ENCODE assay signal across 15 cellular contexts in genomic region chr5:38023353-38023752, GRCh38.
DNase-seq lines count a peak whose midpoint lies in the region; ATAC-seq, FAIRE-seq and TF ChIP-seq lines count a peak whose summit lies in the region.
"Had no signal": no experiment of that assay in that cellular context is flagged by ENCODE, and none has a peak within 500 bp of the region (broad histone marks: within the 10 kb centered on the region; RNA-seq: fewer than 3 reads in every experiment).

No MANE protein-coding gene starts in this region.

- RAD21 ChIA-PET in HCT116 (lab: Charles Lee; ENCODE audit: low non-redundant PET in 1 of 2, low total read pairs in 2 of 2, uncharacterized antibody in 2 of 2, unreplicated experiment in 2 of 2): no interaction called here

- POLR2A ChIA-PET in HCT116 (lab: Charles Lee): no interaction called here

- no peak for TF ChIP-seq POLR2A in HCT116 (IDR thresholded peaks at IDR 0.05; ENCODE audit: borderline replicate concordance, extremely low read depth, insufficient read depth, insufficient read length)

- intact Hi-C loops in HCT116 (cut with micrococcal nuclease): no loop called here

- peak overlapping the region; percentile 20; the same call in 1 of the 2 replicates for H3K4me2 ChIP-seq in HCT116 (ENCODE audit: low read length)

- no peaks in the 10 kb centered on the region for H3K36me3 Mint-ChIP-seq in activated T-cell treated with anti-CD3 and anti-CD28 coated beads, Interleukin-2, amount 50 U/mL, for 24 hours (ENCODE audit: low read depth)
- H3K36me3 Mint-ChIP-seq: CD4-positive, alpha-beta memory T cell had no signal

- no peaks in the 10 kb centered on the region for H3K9me3 ChIP-seq in HCT116 (ENCODE audit: control insufficient read depth in 1 of 2, insufficient read depth in 1 of 2, low read depth in 1 of 2, low read length in 2 of 2)

- no peaks in the 10 kb centered on the region for H3K36me3 ChIP-seq in HCT116 (ENCODE audit: control insufficient read depth in 1 of 2, insufficient read depth in 2 of 2, low read length in 2 of 2)

- no peak overlapping the region for H2AFZ ChIP-seq in HCT116 (ENCODE audit: low read depth, low read length, poor library complexity, severe bottlenecking)

- H3K27ac Mint-ChIP-seq in activated T-cell treated with anti-CD3 and anti-CD28 coated beads, Interleukin-2, amount 50 U/mL, for 24 hours: no peak overlapping the region
- H3K27ac Mint-ChIP-seq: CD4-positive, alpha-beta memory T cell; H9; IgD-negative memory B cell had no signal

- H3K27me3 ChIP-seq in HCT116 (ENCODE audit: insufficient read depth, low read length): peaks cover 44% of the 10 kb centered on the region

- H3K4me1 ChIP-seq in HCT116 (ENCODE audit: control insufficient read depth in 1 of 2, insufficient read depth in 2 of 2, low read length in 2 of 2): no peaks in the 10 kb centered on the region; a peak in 1 of 4 replicates

- peak; percentile 61 for FAIRE-seq in urothelium cell line (lab: Jason Lieb, UNC)
- FAIRE-seq: D721Med, GM12878 had no signal

- no peaks in the 10 kb centered on the region for H3K9me2 ChIP-seq in HCT116 (ENCODE audit: insufficient read depth)

- no peaks in the 10 kb centered on the region for H4K20me1 ChIP-seq in HCT116 (ENCODE audit: insufficient read depth)

- no peaks in the 10 kb centered on the region for H3K9me3 Mint-ChIP-seq in activated T-cell treated with anti-CD3 and anti-CD28 coated beads, Interleukin-2, amount 50 U/mL, for 24 hours
- H3K9me3 Mint-ChIP-seq: H9, IgD-negative memory B cell had no signal

- ATAC-seq in HCT116 (no peak), GM19455 (IDR thresholded peaks at IDR 0.05; ENCODE audit: unreplicated experiment) (no peak)
- ATAC-seq: GM12878 had no signal

- no TSS peak for BruUV-seq in HCT116 (replicated peaks; lab: Mats Ljungman, UMichigan)

- no peak overlapping the region for H3K9ac ChIP-seq in HCT116 (ENCODE audit: low read length)

- no peak for TF ChIP-seq RAD21 in HCT116 (IDR thresholded peaks at IDR 0.05; ENCODE audit: low read depth)

- H3K4me3 Mint-ChIP-seq in activated T-cell treated with anti-CD3 and anti-CD28 coated beads, Interleukin-2, amount 50 U/mL, for 24 hours: no peak overlapping the region
- H3K4me3 Mint-ChIP-seq: CD4-positive, alpha-beta memory T cell; H9; IgD-negative memory B cell had no signal

- no peak overlapping the region for H3K27ac ChIP-seq in HCT116 (ENCODE audit: low read depth, low read length)
- H3K27ac ChIP-seq: C4-2B had no signal

- peak; percentile 10 for DNase-seq in NCI-H1092 treated with DMSO at 0.1 percent for 48 hours (lab: John Stamatoyannopoulos, UW)
- no peak for DNase-seq in NCI-H1092 (lab: John Stamatoyannopoulos, UW)
- no peak for DNase-seq in HCT116 (ENCODE audit: low read depth, low spot score)
- DNase-seq in NCI-H510A treated with DMSO at 0.1 percent for 48 hours (lab: John Stamatoyannopoulos, UW): peak; percentile 70
- no peak for DNase-seq in urothelium cell line (ENCODE audit: low spot score)
- DNase-seq in activated T-cell treated with anti-CD3 and anti-CD28 coated beads, Interleukin-2, amount 50 U/mL, for 24 hours: no peak
- DNase-seq: CD4-positive, alpha-beta memory T cell; DMS153; GOT3; H9 had no signal

- CTCF ChIA-PET in HCT116 (lab: Charles Lee): interaction anchor here (1.0 kb wide), 1 partner anchor 169 kb away, joined by 3 read pairs; no protein-coding TSS in a partner anchor

- H3K4me3 ChIP-seq in HCT116 (replicated peaks in 1 of 2; ENCODE audit: low read depth in 1 of 2, low read length in 2 of 2): no peak overlapping the region
- H3K4me3 ChIP-seq: GM12878 had no signal

- H3K79me2 ChIP-seq in HCT116 (ENCODE audit: insufficient read depth, low read length): no peaks in the 10 kb centered on the region

- no peak for TF ChIP-seq CTCF in HCT116 (IDR thresholded peaks at IDR 0.05 in 2 of 3, conservative IDR thresholded peaks at IDR 0.05 in 1 of 3; ENCODE audit: borderline replicate concordance in 1 of 3, insufficient read depth in 1 of 3, low read depth in 2 of 3, low read length in 2 of 3)

- H3K4me1 Mint-ChIP-seq in activated T-cell treated with anti-CD3 and anti-CD28 coated beads, Interleukin-2, amount 50 U/mL, for 24 hours (ENCODE audit: low read depth): no peaks in the 10 kb centered on the region
- H3K4me1 Mint-ChIP-seq: CD4-positive, alpha-beta memory T cell; IgD-negative memory B cell had no signal

- no peaks in the 10 kb centered on the region for H3K27me3 Mint-ChIP-seq in activated T-cell treated with anti-CD3 and anti-CD28 coated beads, Interleukin-2, amount 50 U/mL, for 24 hours
- H3K27me3 Mint-ChIP-seq: CD4-positive, alpha-beta memory T cell had no signal

TF ChIP-seq in HCT116, 20 proteins besides CTCF, POLR2A, EP300 and RAD21:
- TF ChIP-seq FOSL1 (IDR thresholded peaks at IDR 0.05; ENCODE audit: low read depth) (no peak), ZFX (IDR thresholded peaks at IDR 0.05) (no peak), SIN3A (IDR thresholded peaks at IDR 0.05; ENCODE audit: low read depth) (no peak), EZH2 (IDR thresholded peaks at IDR 0.05) (no peak), CEBPB (IDR thresholded peaks at IDR 0.05; ENCODE audit: low read depth) (no peak), SP1 (IDR thresholded peaks at IDR 0.05; ENCODE audit: low read depth) (no peak), ZNF274 (IDR thresholded peaks at IDR 0.05; ENCODE audit: low read depth, low read length) (no peak), YY1 (IDR thresholded peaks at IDR 0.05; ENCODE audit: extremely low read depth, insufficient replicate concordance, low read depth, low read length) (no peak), SRF (IDR thresholded peaks at IDR 0.05; ENCODE audit: low read depth) (no peak), EGR1 (IDR thresholded peaks at IDR 0.05; ENCODE audit: low read depth) (no peak), ELF1 (IDR thresholded peaks at IDR 0.05; ENCODE audit: borderline replicate concordance, low read depth) (no peak), TCF7L2 (IDR thresholded peaks at IDR 0.05; ENCODE audit: borderline replicate concordance, extremely low read depth, insufficient read depth, insufficient read length) (no peak), POLR2AphosphoS5 (IDR thresholded peaks at IDR 0.05; ENCODE audit: low read depth, low read length) (no peak), EZH2phosphoT487 (IDR thresholded peaks at IDR 0.05; ENCODE audit: borderline replicate concordance) (no peak)
- TF ChIP-seq, protein P1, sequence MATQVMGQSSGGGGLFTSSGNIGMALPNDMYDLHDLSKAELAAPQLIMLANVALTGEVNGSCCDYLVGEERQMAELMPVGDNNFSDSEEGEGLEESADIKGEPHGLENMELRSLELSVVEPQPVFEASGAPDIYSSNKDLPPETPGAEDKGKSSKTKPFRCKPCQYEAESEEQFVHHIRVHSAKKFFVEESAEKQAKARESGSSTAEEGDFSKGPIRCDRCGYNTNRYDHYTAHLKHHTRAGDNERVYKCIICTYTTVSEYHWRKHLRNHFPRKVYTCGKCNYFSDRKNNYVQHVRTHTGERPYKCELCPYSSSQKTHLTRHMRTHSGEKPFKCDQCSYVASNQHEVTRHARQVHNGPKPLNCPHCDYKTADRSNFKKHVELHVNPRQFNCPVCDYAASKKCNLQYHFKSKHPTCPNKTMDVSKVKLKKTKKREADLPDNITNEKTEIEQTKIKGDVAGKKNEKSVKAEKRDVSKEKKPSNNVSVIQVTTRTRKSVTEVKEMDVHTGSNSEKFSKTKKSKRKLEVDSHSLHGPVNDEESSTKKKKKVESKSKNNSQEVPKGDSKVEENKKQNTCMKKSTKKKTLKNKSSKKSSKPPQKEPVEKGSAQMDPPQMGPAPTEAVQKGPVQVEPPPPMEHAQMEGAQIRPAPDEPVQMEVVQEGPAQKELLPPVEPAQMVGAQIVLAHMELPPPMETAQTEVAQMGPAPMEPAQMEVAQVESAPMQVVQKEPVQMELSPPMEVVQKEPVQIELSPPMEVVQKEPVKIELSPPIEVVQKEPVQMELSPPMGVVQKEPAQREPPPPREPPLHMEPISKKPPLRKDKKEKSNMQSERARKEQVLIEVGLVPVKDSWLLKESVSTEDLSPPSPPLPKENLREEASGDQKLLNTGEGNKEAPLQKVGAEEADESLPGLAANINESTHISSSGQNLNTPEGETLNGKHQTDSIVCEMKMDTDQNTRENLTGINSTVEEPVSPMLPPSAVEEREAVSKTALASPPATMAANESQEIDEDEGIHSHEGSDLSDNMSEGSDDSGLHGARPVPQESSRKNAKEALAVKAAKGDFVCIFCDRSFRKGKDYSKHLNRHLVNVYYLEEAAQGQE (IDR thresholded peaks at IDR 0.05; ENCODE audit: low read depth): no peak
- TF ChIP-seq, protein P2, sequence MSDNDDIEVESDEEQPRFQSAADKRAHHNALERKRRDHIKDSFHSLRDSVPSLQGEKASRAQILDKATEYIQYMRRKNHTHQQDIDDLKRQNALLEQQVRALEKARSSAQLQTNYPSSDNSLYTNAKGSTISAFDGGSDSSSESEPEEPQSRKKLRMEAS (IDR thresholded peaks at IDR 0.05): no peak
- TF ChIP-seq, protein P3, sequence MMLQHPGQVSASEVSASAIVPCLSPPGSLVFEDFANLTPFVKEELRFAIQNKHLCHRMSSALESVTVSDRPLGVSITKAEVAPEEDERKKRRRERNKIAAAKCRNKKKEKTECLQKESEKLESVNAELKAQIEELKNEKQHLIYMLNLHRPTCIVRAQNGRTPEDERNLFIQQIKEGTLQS (IDR thresholded peaks at IDR 0.05): no peak

Comparison
In these comparisons a context has a peak if more than half of its experiments do, and no peak if none do; other contexts are left out.
1. DNase-seq: peak in NCI-H1092 treated with DMSO at 0.1 percent for 48 hours (single experiment) and NCI-H510A treated with DMSO at 0.1 percent for 48 hours (single experiment); none in NCI-H1092 (single experiment), HCT116 (single experiment), urothelium cell line (single experiment) and activated T-cell treated with anti-CD3 and anti-CD28 coated beads, Interleukin-2, amount 50 U/mL, for 24 hours (single experiment).